ENCODE assay signal across 18 cellular contexts in the genomic region with DNA sequence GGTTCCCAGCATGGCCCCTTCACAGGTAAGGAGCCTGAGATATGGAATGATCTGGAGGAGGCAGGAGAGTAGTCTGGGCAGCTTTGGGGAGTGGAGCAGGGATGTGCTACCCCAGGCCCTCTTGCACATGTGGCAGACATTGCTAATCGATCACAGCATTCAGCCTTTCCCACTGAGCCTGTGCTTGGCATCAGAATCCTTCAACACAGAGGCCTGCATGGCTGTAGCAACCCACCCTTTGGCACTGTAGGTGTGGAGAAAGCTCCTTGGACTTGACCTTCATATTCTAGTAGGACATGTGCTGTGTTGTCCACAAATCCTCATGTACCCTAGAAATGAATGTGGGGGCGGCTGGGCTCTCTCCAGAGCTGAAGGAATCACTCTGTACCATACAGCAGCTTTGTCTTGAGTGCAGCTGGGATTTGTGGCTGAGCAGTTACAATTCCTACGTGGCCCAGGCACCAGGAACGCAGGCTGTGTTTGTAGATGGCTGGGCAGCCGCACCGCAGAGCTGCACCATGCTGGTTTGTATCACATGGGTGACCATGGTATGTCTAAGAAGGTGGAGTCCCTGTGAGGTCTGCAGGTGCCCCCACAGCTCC.
"Had no signal": no experiment of that assay in that cellular context is flagged by ENCODE, and none has a peak within 500 bp of the region (broad histone marks: within the 10 kb centered on the region; RNA-seq: fewer than 3 reads in every experiment).

No MANE protein-coding gene starts in this region.

- H3K4me3 Mint-ChIP-seq: activated naive CD8-positive, alpha-beta T cell treated with anti-CD3 and anti-CD28 coated beads, Interleukin-2, amount 10 ng/mL, durations not matched to agents 7 days and 5 days; dendritic cell treated with granulocyte-macrophage colony-stimulating factor and Interleukin-4, amounts not matched to agents 40 ng/mL and 50 ng/mL, for 4 days; neural crest cell; stimulated activated memory B cell treated with anti-CD40 and anti-IgM and Interleukin-4, amounts not matched to agents 10 μg/mL and 1 μg/mL and 100 μg/mL, for 72 hours had no signal

- H3K4me1 ChIP-seq: pancreas, uterus had no signal

- H3K27ac ChIP-seq: epithelial cell of prostate, pancreas had no signal

- H3K27me3 ChIP-seq: pancreas, tibial nerve, uterus had no signal

- DNase-seq: activated CD4-positive, alpha-beta T cell treated with anti-CD3 and anti-CD28 coated beads for 48 hours; activated CD8-positive, alpha-beta memory T cell treated with anti-CD3 and anti-CD28 coated beads for 24 hours; activated naive CD4-positive, alpha-beta T cell; activated naive CD8-positive, alpha-beta T cell treated with anti-CD3 and anti-CD28 coated beads, Interleukin-2, amount 10 ng/mL, durations not matched to agents 7 days and 5 days; aorta; effector memory CD4-positive, alpha-beta T cell; left cardiac atrium; midbrain; stimulated activated CD4-positive, alpha-beta T cell treated with anti-CD3 and anti-CD28 coated beads, Interleukin-2, amount 100 ng/mL, for 48 hours; T-helper 2 cell had no signal

- H3K9me3 Mint-ChIP-seq: activated naive CD8-positive, alpha-beta T cell treated with anti-CD3 and anti-CD28 coated beads, Interleukin-2, amount 10 ng/mL, durations not matched to agents 7 days and 5 days; dendritic cell treated with granulocyte-macrophage colony-stimulating factor and Interleukin-4, amounts not matched to agents 40 ng/mL and 50 ng/mL, for 4 days; neural crest cell; stimulated activated memory B cell treated with anti-CD40 and anti-IgM and Interleukin-4, amounts not matched to agents 10 μg/mL and 1 μg/mL and 100 μg/mL, for 72 hours had no signal

- H3K27me3 Mint-ChIP-seq: activated naive CD8-positive, alpha-beta T cell treated with anti-CD3 and anti-CD28 coated beads, Interleukin-2, amount 10 ng/mL, durations not matched to agents 7 days and 5 days; dendritic cell treated with granulocyte-macrophage colony-stimulating factor and Interleukin-4, amounts not matched to agents 40 ng/mL and 50 ng/mL, for 4 days; stimulated activated memory B cell treated with anti-CD40 and anti-IgM and Interleukin-4, amounts not matched to agents 10 μg/mL and 1 μg/mL and 100 μg/mL, for 72 hours had no signal

- H3K36me3 ChIP-seq: uterus had no signal

- H3K4me3 ChIP-seq: lung, pancreas, tibial nerve, uterus had no signal

- H3K9me3 ChIP-seq: pancreas, tibial nerve, uterus had no signal

- FAIRE-seq: pancreas had no signal

- H3K27ac Mint-ChIP-seq: activated naive CD8-positive, alpha-beta T cell treated with anti-CD3 and anti-CD28 coated beads, Interleukin-2, amount 10 ng/mL, durations not matched to agents 7 days and 5 days; stimulated activated memory B cell treated with anti-CD40 and anti-IgM and Interleukin-4, amounts not matched to agents 10 μg/mL and 1 μg/mL and 100 μg/mL, for 72 hours had no signal

- ATAC-seq: stimulated activated memory B cell treated with anti-CD40 and anti-IgM and Interleukin-4, amounts not matched to agents 10 μg/mL and 1 μg/mL and 100 μg/mL, for 72 hours had no signal
